ENCODE assay signal across 20 cellular contexts in genomic region chr2:96091141-96091710, GRCh38. TPM values are rescaled to one million over a fixed set of nuclear protein-coding genes. Genes with fewer than 3 reads are reported as not detected.
DNase-seq lines count a peak whose midpoint lies in the region; ATAC-seq and TF ChIP-seq lines count a peak whose summit lies in the region.
"Had no signal": no experiment of that assay in that cellular context is flagged by ENCODE, and none has a peak within 500 bp of the region (broad histone marks: within the 10 kb centered on the region; RNA-seq: fewer than 3 reads in every experiment).

No MANE protein-coding gene starts in this region.

- DNase-seq in BE2C (peak; percentile 42), H7 (peak; percentile 54), endodermal cell (peak; percentile 43), mucosa of gallbladder (ENCODE audit: low spot score) (peak; percentile 72), vagina (ENCODE audit: extremely low spot score in 2 of 2) (no peak), NCI-H2029 treated with DMSO at 0.1 percent for 48 hours (lab: John Stamatoyannopoulos, UW) (no peak), NCI-H446 (lab: John Stamatoyannopoulos, UW) (no peak)
- DNase-seq: GOT3, hippocampal formation, MM.1S, naive B cell, NCI-H1694, SIG-M5 had no signal

- H3K36me3 ChIP-seq in BE2C, result no peaks in the 10 kb centered on the region
- H3K36me3 ChIP-seq in H7 (replicated peaks; ENCODE audit: control insufficient read depth, insufficient read depth, low read length), result no peaks in the 10 kb centered on the region
- H3K36me3 ChIP-seq in endodermal cell (ENCODE audit: control insufficient read depth, insufficient read depth, low read length), result no peaks in the 10 kb centered on the region
- no peaks in the 10 kb centered on the region for H3K36me3 ChIP-seq in vagina
- H3K36me3 ChIP-seq: cardiac muscle cell, left lung had no signal

- no peaks in the 10 kb centered on the region for H3K4me1 Mint-ChIP-seq in endodermal cell

- TF ChIP-seq CTCF in BE2C (IDR thresholded peaks at IDR 0.05; ENCODE audit: low read depth, low read length) (no peak), endodermal cell (conservative IDR thresholded peaks at IDR 0.05) (no peak), vagina (IDR thresholded peaks at IDR 0.05) (no peak)

- 89 to 92% methylated on average over 13 to 14 of the region's 14 CpGs for WGBS in endodermal cell (ENCODE audit: insufficient coverage in 1 of 2, insufficient read length in 1 of 2), 2 experiments

- no peak overlapping the region for H3K4me3 Mint-ChIP-seq in endodermal cell
- H3K4me3 Mint-ChIP-seq: activated naive CD8-positive, alpha-beta T cell had no signal

- no peak overlapping the region for H3K9ac ChIP-seq in endodermal cell (ENCODE audit: extremely low read depth, low read length, poor library complexity, severe bottlenecking)

- peaks cover 8% of the 10 kb centered on the region for H3K4me1 ChIP-seq in BE2C
- no peaks in the 10 kb centered on the region for H3K4me1 ChIP-seq in endodermal cell (ENCODE audit: control insufficient read depth, insufficient read depth, low read length)
- H3K4me1 ChIP-seq in vagina, result peaks cover 9% of the 10 kb centered on the region
- H3K4me1 ChIP-seq: left lung had no signal

- H3K27me3 Mint-ChIP-seq in endodermal cell (ENCODE audit: insufficient read depth), result peaks cover 4% of the 10 kb centered on the region
- H3K27me3 Mint-ChIP-seq: activated naive CD8-positive, alpha-beta T cell had no signal

- H3K9me3 ChIP-seq in BE2C (no peaks in the 10 kb centered on the region), endodermal cell (ENCODE audit: control insufficient read depth, low read length) (no peaks in the 10 kb centered on the region), vagina (no peaks in the 10 kb centered on the region)
- H3K9me3 ChIP-seq: left lung had no signal

- H3K4me3 ChIP-seq in BE2C (ENCODE audit: low read depth, low read length) (no peak overlapping the region), H7 (ENCODE audit: insufficient read depth, low read depth, low read length) (no peak overlapping the region), endodermal cell (ENCODE audit: low read length) (no peak overlapping the region), vagina (no peak overlapping the region)
- H3K4me3 ChIP-seq: cardiac muscle cell, left lung had no signal

- no peak overlapping the region for H3K27ac ChIP-seq in endodermal cell (ENCODE audit: low read depth, low read length)
- no peak overlapping the region for H3K27ac ChIP-seq in vagina
- H3K27ac ChIP-seq: left lung had no signal

- no peaks in the 10 kb centered on the region for H3K9me3 Mint-ChIP-seq in endodermal cell

- ATAC-seq in HG03432 (IDR thresholded peaks at IDR 0.05; ENCODE audit: unreplicated experiment), result no peak
- ATAC-seq: left lung had no signal

- no peaks in the 10 kb centered on the region for H3K36me3 Mint-ChIP-seq in endodermal cell (ENCODE audit: low read depth)
- H3K36me3 Mint-ChIP-seq: activated naive CD8-positive, alpha-beta T cell; naive B cell had no signal

- no peak for TF ChIP-seq POLR2A in vagina (IDR thresholded peaks at IDR 0.05)

- intact Hi-C loops in vagina (cut with DNase I), result no loop called here

- no peak overlapping the region for H3K27ac Mint-ChIP-seq in endodermal cell
- H3K27ac Mint-ChIP-seq: activated naive CD8-positive, alpha-beta T cell; naive B cell had no signal

- H3K27me3 ChIP-seq in BE2C (no peaks in the 10 kb centered on the region), H7 (ENCODE audit: control insufficient read depth, insufficient read depth, low read length) (no peaks in the 10 kb centered on the region), endodermal cell (ENCODE audit: control insufficient read depth, insufficient read depth, low read length, poor library complexity, severe bottlenecking) (no peaks in the 10 kb centered on the region), vagina (no peaks in the 10 kb centered on the region)
- H3K27me3 ChIP-seq: cardiac muscle cell had no signal

RNA-seq across cellular contexts. Expression of gene ADRA2B, which starts 25.1 kb away (rescaled TPM):
- polyA plus RNA-seq in BE2C (2012; ENCODE audit: insufficient read depth, insufficient read length, low read depth), result not detected
- total RNA-seq in H7 (2014; rRNA removed; shearing (Covaris generic)), result 1.6 and 1.9 TPM in 2 replicates
- total RNA-seq in endodermal cell (1 to 10 TPM; 2.4 to 3.8 TPM), mucosa of gallbladder (0.95 TPM), vagina (0.49 TPM)
- 0.96 TPM for polyA plus RNA-seq in endodermal cell (2013, experiment 1 of 2)
- polyA plus RNA-seq in endodermal cell (2013, experiment 2 of 2), result 1.1 TPM
- total RNA-seq: NCI-H460, renal cortical epithelial cell had no signal

RNA-seq across cellular contexts. Expression of gene ASTL, which starts 47.1 kb away (rescaled TPM):
- not detected for polyA plus RNA-seq in BE2C (2012; ENCODE audit: insufficient read depth, insufficient read length, low read depth)
- not detected in 2 replicates for total RNA-seq in H7 (2014; rRNA removed; shearing (Covaris generic))
- total RNA-seq in endodermal cell, result not detected
- 0.18 TPM for polyA plus RNA-seq in endodermal cell (2013, experiment 1 of 2)
- not detected for polyA plus RNA-seq in endodermal cell (2013, experiment 2 of 2)
- not detected for total RNA-seq in mucosa of gallbladder
- total RNA-seq in vagina, result not detected
- total RNA-seq: cardiac muscle cell; left lung; NCI-H460; renal cortical epithelial cell; T-helper 2 cell treated with Interferon-gamma antibody and Interleukin-4, amounts not matched to agents 100 ng/mL and 5 ng/mL, for 36 hours had no signal
- polyA plus RNA-seq: cardiac muscle cell had no signal

RNA-seq across cellular contexts. Expression of gene DUSP2, which starts 54.0 kb away (rescaled TPM):
- polyA plus RNA-seq in BE2C (2012; ENCODE audit: insufficient read depth, insufficient read length, low read depth), result not detected
- 2.0 and 3.6 TPM in 2 replicates for total RNA-seq in H7 (2014; rRNA removed; shearing (Covaris generic))
- 1 to 10 TPM; 1.6 to 2.2 TPM for total RNA-seq in endodermal cell
- polyA plus RNA-seq in endodermal cell (2013, experiment 1 of 2), result 0.82 TPM
- polyA plus RNA-seq in endodermal cell (2013, experiment 2 of 2), result 0.66 TPM
- total RNA-seq in mucosa of gallbladder, result 11.3 TPM
- 14.0 TPM for total RNA-seq in vagina

RNA-seq across cellular contexts. Expression of gene GPAT2, which starts 56.5 kb away (rescaled TPM):
- polyA plus RNA-seq in BE2C (2012; ENCODE audit: insufficient read depth, insufficient read length, low read depth), result not detected
- 0.14 and 0.44 TPM in 2 replicates for total RNA-seq in H7 (2014; rRNA removed; shearing (Covaris generic))
- total RNA-seq in endodermal cell, result under 1 TPM in 1 of 2 donors, not detected in 1; 0.33 TPM
- polyA plus RNA-seq in endodermal cell (2013, experiment 1 of 2), result not detected
- polyA plus RNA-seq in endodermal cell (2013, experiment 2 of 2), result 0.21 TPM
- total RNA-seq in mucosa of gallbladder, result 3.0 TPM
- total RNA-seq in vagina, result 1.2 TPM
- total RNA-seq: NCI-H460 had no signal

Comparison
In these comparisons a context has a peak if more than half of its experiments do, and no peak if none do; other contexts are left out.
1. DNase-seq: peak in BE2C (single experiment), H7 (single experiment), endodermal cell (single experiment) and mucosa of gallbladder (single experiment); none in vagina (0 of 2), NCI-H2029 treated with DMSO at 0.1 percent for 48 hours (single experiment) and NCI-H446 (0 of 2).